ENCODE assay signal across 9 cellular contexts in genomic region chr2:147845608-147846002, GRCh38. TPM values are rescaled to one million over a fixed set of nuclear protein-coding genes. Genes with fewer than 3 reads are reported as not detected.
A peak's percentile ranks its signal among the peaks of the same experiment; 100 is the strongest.
DNase-seq lines count a peak whose midpoint lies in the region; ATAC-seq and TF ChIP-seq lines count a peak whose summit lies in the region.
"Had no signal": no experiment of that assay in that cellular context is flagged by ENCODE, and none has a peak within 500 bp of the region (broad histone marks: within the 10 kb centered on the region; RNA-seq: fewer than 3 reads in every experiment).

No MANE protein-coding gene starts in this region.

- WGBS in psoas muscle, 3 donors = 1 to 2% (median 1%) methylated on average over 10 of the region's 10 CpGs

- H3K27ac ChIP-seq in SK-N-MC (no peak overlapping the region), psoas muscle (peak overlapping the region; percentile 99)

- H3K4me3 ChIP-seq in SK-N-MC (peak overlapping the region; percentile 95), psoas muscle (peak overlapping the region; percentile 77)

- peak overlapping the region; percentile 87 for H3K9ac ChIP-seq in SK-N-MC (ENCODE audit: insufficient read length)

- no peaks in the 10 kb centered on the region for H3K9me3 ChIP-seq in SK-N-MC (ENCODE audit: low read depth, low read length)
- no peaks in the 10 kb centered on the region for H3K9me3 ChIP-seq in psoas muscle

- H3K4me1 ChIP-seq in psoas muscle = peaks cover 35% of the 10 kb centered on the region

- ATAC-seq in psoas muscle = no peak
- ATAC-seq in GM18511 (IDR thresholded peaks at IDR 0.05; ENCODE audit: unreplicated experiment) = no peak
- no peak for ATAC-seq in GM21619 (IDR thresholded peaks at IDR 0.05; ENCODE audit: unreplicated experiment)

- intact Hi-C loops in psoas muscle (cut with DNase I) = loop anchor here (5.0 to 10.0 kb wide), 4 partner anchors 37 to 293 kb away; no protein-coding TSS in a partner anchor

- DNase-seq in NCI-H2227 treated with DMSO at 0.1 percent for 48 hours (lab: John Stamatoyannopoulos, UW) (peak; percentile 70), NCI-H2227 (lab: John Stamatoyannopoulos, UW; ENCODE audit: unreplicated experiment) (no peak), SK-N-MC (ENCODE audit: low read depth, low spot score) (no peak), fibroblast of peridontal ligament (ENCODE audit: extremely low read depth) (peak; percentile 24), psoas muscle (no peak), H4 (ENCODE audit: low spot score) (no peak)
- DNase-seq: DND-41 had no signal

- no peak for TF ChIP-seq CTCF in psoas muscle (IDR thresholded peaks at IDR 0.05)

- H3K36me3 ChIP-seq in SK-N-MC (ENCODE audit: insufficient read depth, low read length) (no peaks in the 10 kb centered on the region), psoas muscle (ENCODE audit: insufficient read depth in 1 of 2, low read depth in 1 of 2) (no peaks in the 10 kb centered on the region)

- no peaks in the 10 kb centered on the region for H3K27me3 ChIP-seq in psoas muscle (ENCODE audit: insufficient read depth in 3 of 3, low read length in 2 of 3)

RNA-seq across cellular contexts. Expression of gene ACVR2A, which starts 0.8 kb away (rescaled TPM):
- 10 to 100 TPM in 2 of 4 donors, 1 to 10 TPM in 2; 8.3 to 12.3 (median 10.5) TPM for total RNA-seq in psoas muscle
- 1 to 10 TPM; 3.0 to 5.1 (median 4.5) TPM for polyA plus RNA-seq in psoas muscle
- total RNA-seq in H4 (2014; rRNA removed; shearing (Covaris generic)) = 7.9 and 8.1 TPM in 2 replicates

Comparison
In these comparisons a context has a peak if more than half of its experiments do, and no peak if none do; other contexts are left out.
1. DNase-seq: peak in NCI-H2227 treated with DMSO at 0.1 percent for 48 hours (single experiment) and fibroblast of peridontal ligament (single experiment); none in NCI-H2227 (single experiment), SK-N-MC (single experiment), psoas muscle (0 of 2) and H4 (single experiment).